In genomic region chr1:173925306-173926242, GRCh38 we compare ENCODE assay signal across 21 cellular contexts. TPM values are rescaled to one million over a fixed set of nuclear protein-coding genes. Genes with fewer than 3 reads are reported as not detected.
"Had no signal": no experiment of that assay in that cellular context is flagged by ENCODE, and none has a peak within 500 bp of the region (broad histone marks: within the 10 kb centered on the region; RNA-seq: fewer than 3 reads in every experiment).

No MANE protein-coding gene starts in this region.

- DNase-seq: activated CD4-positive, alpha-beta T cell treated with anti-CD3 and anti-CD28 coated beads, Interleukin-2, amount 10 ng/mL, durations not matched to agents 24 days and 14 days; activated CD4-positive, CD25-positive, alpha-beta regulatory T cell; activated CD8-positive, alpha-beta T cell treated with anti-CD3 and anti-CD28 coated beads, Interleukin-2, amount 10 ng/mL, durations not matched to agents 7 days and 5 days; activated naive CD4-positive, alpha-beta T cell treated with anti-CD3 and anti-CD28 coated beads for 36 hours; activated naive CD8-positive, alpha-beta T cell treated with anti-CD3 and anti-CD28 coated beads, Interleukin-2, amount 50 U/mL, for 24 hours; activated T-cell treated with anti-CD3 and anti-CD28 coated beads, Interleukin-2, amount 50 U/mL, for 24 hours; aorta; cerebellar nuclear complex; cortex of kidney; erythroblast; left ventricle myocardium superior; mesenchymal stem cell; mucosa of descending colon; naive B cell; stimulated activated CD4-positive, alpha-beta T cell treated with anti-CD3 and anti-CD28 coated beads, Interleukin-4, amount 100 ng/mL, for 24 hours had no signal

- H3K36me3 Mint-ChIP-seq: naive B cell had no signal

- H3K27me3 Mint-ChIP-seq: activated naive CD8-positive, alpha-beta T cell treated with anti-CD3 and anti-CD28 coated beads, Interleukin-2, amount 50 U/mL, for 24 hours; activated T-cell treated with anti-CD3 and anti-CD28 coated beads, Interleukin-2, amount 50 U/mL, for 24 hours; naive B cell; stimulated activated memory B cell treated with anti-CD40 and anti-IgM and Interleukin-4, amounts not matched to agents 10 μg/mL and 1 μg/mL and 100 μg/mL, for 72 hours had no signal

- H3K4me3 ChIP-seq: mucosa of descending colon had no signal

- H3K27ac Mint-ChIP-seq: activated CD4-positive, alpha-beta T cell treated with anti-CD3 and anti-CD28 coated beads, Interleukin-2, amount 10 ng/mL, durations not matched to agents 24 days and 14 days; activated CD8-positive, alpha-beta T cell treated with anti-CD3 and anti-CD28 coated beads, Interleukin-2, amount 10 ng/mL, durations not matched to agents 7 days and 5 days; activated naive CD4-positive, alpha-beta T cell treated with anti-CD3 and anti-CD28 coated beads for 36 hours; activated naive CD8-positive, alpha-beta T cell treated with anti-CD3 and anti-CD28 coated beads, Interleukin-2, amount 50 U/mL, for 24 hours; activated T-cell treated with anti-CD3 and anti-CD28 coated beads, Interleukin-2, amount 50 U/mL, for 24 hours; activated T-helper 2 cell treated with anti-CD3 and anti-CD28 coated beads, Interferon-gamma antibody, Interleukin-2, Interleukin-4, amounts not matched to agents 10 μg/mL and 5 μg/mL and 100 μg/mL, durations not matched to agents 14 hours and 24 hours and 36 hours; stimulated activated memory B cell treated with anti-CD40 and anti-IgM and Interleukin-4, amounts not matched to agents 10 μg/mL and 1 μg/mL and 100 μg/mL, for 72 hours had no signal

- H3K4me3 Mint-ChIP-seq: activated CD4-positive, alpha-beta T cell treated with anti-CD3 and anti-CD28 coated beads, Interleukin-2, amount 10 ng/mL, durations not matched to agents 24 days and 14 days; activated CD8-positive, alpha-beta T cell treated with anti-CD3 and anti-CD28 coated beads, Interleukin-2, amount 10 ng/mL, durations not matched to agents 7 days and 5 days; activated naive CD4-positive, alpha-beta T cell treated with anti-CD3 and anti-CD28 coated beads for 36 hours; activated naive CD8-positive, alpha-beta T cell treated with anti-CD3 and anti-CD28 coated beads, Interleukin-2, amount 50 U/mL, for 24 hours; activated T-cell treated with anti-CD3 and anti-CD28 coated beads, Interleukin-2, amount 50 U/mL, for 24 hours; naive B cell; stimulated activated memory B cell treated with anti-CD40 and anti-IgM and Interleukin-4, amounts not matched to agents 10 μg/mL and 1 μg/mL and 100 μg/mL, for 72 hours had no signal

- H3K9me3 Mint-ChIP-seq: activated CD4-positive, alpha-beta T cell treated with anti-CD3 and anti-CD28 coated beads, Interleukin-2, amount 10 ng/mL, durations not matched to agents 24 days and 14 days; activated naive CD4-positive, alpha-beta T cell treated with anti-CD3 and anti-CD28 coated beads for 36 hours; activated naive CD8-positive, alpha-beta T cell treated with anti-CD3 and anti-CD28 coated beads, Interleukin-2, amount 50 U/mL, for 24 hours; activated T-cell treated with anti-CD3 and anti-CD28 coated beads, Interleukin-2, amount 50 U/mL, for 24 hours; activated T-helper 2 cell treated with anti-CD3 and anti-CD28 coated beads, Interferon-gamma antibody, Interleukin-2, Interleukin-4, amounts not matched to agents 10 μg/mL and 5 μg/mL and 100 μg/mL, durations not matched to agents 14 hours and 24 hours and 36 hours; naive B cell; stimulated activated memory B cell treated with anti-CD40 and anti-IgM and Interleukin-4, amounts not matched to agents 10 μg/mL and 1 μg/mL and 100 μg/mL, for 72 hours had no signal

- H3K4me1 Mint-ChIP-seq: activated CD4-positive, alpha-beta T cell treated with anti-CD3 and anti-CD28 coated beads, Interleukin-2, amount 10 ng/mL, durations not matched to agents 24 days and 14 days; activated naive CD8-positive, alpha-beta T cell treated with anti-CD3 and anti-CD28 coated beads, Interleukin-2, amount 50 U/mL, for 24 hours; stimulated activated memory B cell treated with anti-CD40 and anti-IgM and Interleukin-4, amounts not matched to agents 10 μg/mL and 1 μg/mL and 100 μg/mL, for 72 hours had no signal

- H3K9me3 ChIP-seq: mucosa of descending colon had no signal

- ATAC-seq: activated CD8-positive, alpha-beta T cell treated with anti-CD3 and anti-CD28 coated beads, Interleukin-2, amount 10 ng/mL, durations not matched to agents 7 days and 5 days; activated naive CD8-positive, alpha-beta T cell treated with anti-CD3 and anti-CD28 coated beads, Interleukin-2, amount 50 U/mL, for 24 hours; left ventricle myocardium superior; mucosa of descending colon; sciatic nerve; stimulated activated memory B cell treated with anti-CD40 and anti-IgM and Interleukin-4, amounts not matched to agents 10 μg/mL and 1 μg/mL and 100 μg/mL, for 72 hours had no signal

RNA-seq across cellular contexts. Expression of gene SERPINC1, which starts 8.4 kb away (rescaled TPM):
- total RNA-seq: activated CD4-positive, alpha-beta T cell treated with anti-CD3 and anti-CD28 coated beads, Interleukin-2, amount 10 ng/mL, durations not matched to agents 24 days and 14 days; activated CD8-positive, alpha-beta T cell treated with anti-CD3 and anti-CD28 coated beads, Interleukin-2, amount 10 ng/mL, durations not matched to agents 7 days and 5 days; activated naive CD4-positive, alpha-beta T cell treated with anti-CD3 and anti-CD28 coated beads for 36 hours; activated T-helper 2 cell treated with anti-CD3 and anti-CD28 coated beads, Interferon-gamma antibody, Interleukin-2, Interleukin-4, amounts not matched to agents 10 μg/mL and 5 μg/mL and 100 μg/mL, durations not matched to agents 14 hours and 24 hours and 36 hours; aorta; bronchial epithelial cell; frontal cortex; mucosa of descending colon; pulmonary artery endothelial cell; sciatic nerve had no signal
